In the genomic region with DNA sequence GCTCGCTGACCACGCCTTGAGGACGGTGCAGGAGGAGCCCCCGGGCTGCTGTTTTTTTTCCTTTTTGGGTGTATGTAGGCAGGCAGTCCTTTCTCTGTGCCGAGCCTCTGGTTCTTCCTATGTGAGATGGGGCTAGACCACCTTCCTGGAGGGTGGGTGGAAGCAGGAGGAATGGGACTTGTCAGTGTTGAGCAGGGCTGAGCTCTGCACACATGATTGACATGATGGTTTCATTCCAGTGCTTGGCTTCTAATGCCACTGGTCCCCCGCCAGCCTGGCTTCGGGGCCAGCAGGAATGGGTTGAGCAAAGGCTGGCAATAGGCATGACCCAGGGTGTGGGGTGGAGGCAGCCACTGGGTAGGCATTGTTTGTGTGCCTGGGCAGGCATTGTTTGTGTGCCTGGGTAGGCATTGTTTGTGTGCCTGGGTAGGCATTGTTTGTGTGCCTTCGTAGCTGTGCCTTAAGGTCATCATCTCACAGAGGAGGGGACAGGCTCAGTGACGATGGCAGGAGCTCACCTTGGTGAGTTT, we compare ENCODE assay signal across 20 cellular contexts. TPM values are rescaled to one million over a fixed set of nuclear protein-coding genes. Genes with fewer than 3 reads are reported as not detected.
DNase-seq lines count a peak whose midpoint lies in the region; ATAC-seq lines count a peak whose summit lies in the region.
"Had no signal": no experiment of that assay in that cellular context is flagged by ENCODE, and none has a peak within 500 bp of the region (broad histone marks: within the 10 kb centered on the region; RNA-seq: fewer than 3 reads in every experiment).

No MANE protein-coding gene starts in this region.

- no peaks in the 10 kb centered on the region for H3K27me3 ChIP-seq in BLaER1
- H3K27me3 ChIP-seq in SJSA1 (replicated peaks): no peaks in the 10 kb centered on the region
- H3K27me3 ChIP-seq: brain microvascular endothelial cell, transverse colon had no signal

- H3K4me1 ChIP-seq in BLaER1: peaks cover 25% of the 10 kb centered on the region
- peaks cover 49% of the 10 kb centered on the region for H3K4me1 ChIP-seq in SJSA1 (replicated peaks)

- H3K4me3 ChIP-seq in BLaER1 (no peak overlapping the region), SJSA1 (no peak overlapping the region)
- H3K4me3 ChIP-seq: lower lobe of right lung, transverse colon had no signal

- H3K27ac ChIP-seq in BLaER1: no peak overlapping the region
- peak overlapping the region; percentile 57 for H3K27ac ChIP-seq in SJSA1
- H3K27ac ChIP-seq: VCaP had no signal

- H3K4me2 ChIP-seq in BLaER1: 0 out of 2 replicates have a peak overlapping the region, but pooled peaks have one; percentile 2

- intact Hi-C loops in left colon (cut with DNase I, micrococcal nuclease): no loop called here

- H3K9me3 ChIP-seq in BLaER1 (no peaks in the 10 kb centered on the region), SJSA1 (replicated peaks) (no peaks in the 10 kb centered on the region)
- H3K9me3 ChIP-seq: lower lobe of right lung, transverse colon had no signal

- ATAC-seq in left lobe of liver: peak; percentile 54
- no peak for ATAC-seq in left colon
- ATAC-seq: naive thymus-derived CD4-positive, alpha-beta T cell; T-cell had no signal

- H4K20me1 ChIP-seq in BLaER1: peaks cover 18% of the 10 kb centered on the region; the same call in 1 of the 2 replicates

- in situ Hi-C loops in G401 (cut with HindIII; ENCODE audit: low sequenced_read_pairs): no loop called here

- DNase-seq in SJSA1 (ENCODE audit: low read depth in 1 of 2, low spot score in 2 of 2) (peak in 1 of 2 experiments; percentile 33), left lobe of liver (ENCODE audit: low spot score) (no peak), putamen (ENCODE audit: low spot score) (peak; percentile 42), G401 (ENCODE audit: low spot score) (no peak), left colon (no peak), activated T-cell treated with anti-CD3 and anti-CD28 coated beads for 4 hours (no peak)
- no peak for DNase-seq in activated CD4-positive, alpha-beta T cell treated with anti-CD3 and anti-CD28 coated beads for 4 hours
- DNase-seq: activated CD4-positive, alpha-beta T cell treated with anti-CD3 and anti-CD28 coated beads, Interleukin-2, amount 50 U/mL, for 4 hours; activated naive CD4-positive, alpha-beta T cell treated with anti-CD3 and anti-CD28 coated beads, Interleukin-2, amount 50 U/mL, for 16 hours; activated T-cell treated with anti-CD3 and anti-CD28 coated beads, Interleukin-2, amount 50 U/mL, for 4 hours; brain microvascular endothelial cell; lower lobe of right lung; naive thymus-derived CD4-positive, alpha-beta T cell; NCI-H2029; NCI-H524; stimulated activated naive CD8-positive, alpha-beta T cell treated with anti-CD3 and anti-CD28 coated beads, Interleukin-15, Interleukin-2, amounts not matched to agents 100 U/mL and 50 U/mL, for 24 hours; T-cell; transverse colon had no signal

- no peak overlapping the region for H3K9ac ChIP-seq in BLaER1

- no peaks in the 10 kb centered on the region for H3K36me3 ChIP-seq in BLaER1
- H3K36me3 ChIP-seq in SJSA1: peaks cover 31% of the 10 kb centered on the region
- H3K36me3 ChIP-seq: brain microvascular endothelial cell, lower lobe of right lung, transverse colon had no signal

RNA-seq across cellular contexts. Expression of a gene that starts 14.2 kb away (rescaled TPM):
- total RNA-seq in SJSA1 (2014; rRNA removed; shearing (Covaris generic)): 103 and 121 TPM in 2 replicates
- total RNA-seq in left lobe of liver: 4.9 TPM
- total RNA-seq in G401 (2014; rRNA removed; shearing (Covaris generic)): 0.31 and 1.7 TPM in 2 replicates
- 10 to 100 TPM; 14.2 to 20.8 TPM for total RNA-seq in left colon
